In genomic region chr20:32528291-32528891, GRCh38 we compare ENCODE assay signal across 1 cellular context.
TF ChIP-seq lines count a peak whose summit lies in the region.

No MANE protein-coding gene starts in this region.

TF ChIP-seq in GM23338, 12 proteins besides CTCF, POLR2A, EP300 and RAD21 (continued from another document):
- TF ChIP-seq ZNF462 (CRISPR knock-in tag; IDR thresholded peaks at IDR 0.05) (no peak), ZNF331 (CRISPR knock-in tag; IDR thresholded peaks at IDR 0.05; ENCODE audit: low read depth) (no peak), EZH2 (IDR thresholded peaks at IDR 0.05; ENCODE audit: low read depth, unreplicated experiment) (no peak), NANOG (IDR thresholded peaks at IDR 0.05; ENCODE audit: borderline replicate concordance) (no peak), ZNF114 (CRISPR knock-in tag; IDR thresholded peaks at IDR 0.05) (no peak), STAT1 (IDR thresholded peaks at IDR 0.05; ENCODE audit: unreplicated experiment) (no peak), ETS1 (IDR thresholded peaks at IDR 0.05) (no peak)
